Comparison of ENCODE assay signal across 19 cellular contexts in the genomic region with DNA sequence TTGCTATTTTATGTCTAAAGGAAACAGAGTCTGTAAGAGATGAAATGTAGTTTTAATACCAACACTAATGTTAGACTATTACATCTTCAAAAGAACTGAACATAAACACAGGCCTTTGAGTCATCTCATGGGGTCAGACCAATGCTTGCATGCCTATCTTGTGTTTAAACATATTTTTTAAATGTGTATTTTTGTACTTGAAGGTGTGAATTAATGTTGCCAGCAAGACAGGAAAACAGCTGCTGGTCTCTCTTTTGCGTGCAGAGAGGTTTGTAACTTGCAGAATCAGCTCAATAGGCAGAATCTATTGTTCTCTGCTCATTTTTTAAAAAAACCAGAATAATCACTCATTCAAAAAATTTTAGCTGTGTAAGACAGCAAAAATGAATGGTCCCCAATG.
A peak's percentile ranks its signal among the peaks of the same experiment; 100 is the strongest.
DNase-seq lines count a peak whose midpoint lies in the region; ATAC-seq, FAIRE-seq and TF ChIP-seq lines count a peak whose summit lies in the region.
"Had no signal": no experiment of that assay in that cellular context is flagged by ENCODE, and none has a peak within 500 bp of the region (broad histone marks: within the 10 kb centered on the region; RNA-seq: fewer than 3 reads in every experiment).

No MANE protein-coding gene starts in this region.

- H4K20me1 ChIP-seq in KMS-11 (ENCODE audit: insufficient read depth) (no peaks in the 10 kb centered on the region), astrocyte (ENCODE audit: insufficient read depth, low read length) (no peaks in the 10 kb centered on the region)

- peaks cover 43% of the 10 kb centered on the region for H3K4me1 ChIP-seq in KMS-11 (ENCODE audit: low read depth, poor library complexity, severe bottlenecking)
- no peaks in the 10 kb centered on the region for H3K4me1 ChIP-seq in astrocyte (ENCODE audit: insufficient read depth, low read length)
- no peaks in the 10 kb centered on the region for H3K4me1 ChIP-seq in heart left ventricle

- H3K4me2 ChIP-seq in KMS-11 (peak overlapping the region; percentile 66), astrocyte (ENCODE audit: low read length) (no peak overlapping the region)
- H3K4me2 ChIP-seq: SK-N-SH had no signal

- TF ChIP-seq CTCF in KMS-11 (conservative IDR thresholded peaks at IDR 0.05; ENCODE audit: low read depth, low read length), result no peak
- no peak for TF ChIP-seq CTCF in astrocyte (IDR thresholded peaks at IDR 0.05; ENCODE audit: insufficient read depth, low read depth, low read length)
- no peak for TF ChIP-seq CTCF in foreskin fibroblast (IDR thresholded peaks at IDR 0.05; ENCODE audit: low read depth, low read length)
- no peak for TF ChIP-seq CTCF in heart left ventricle (IDR thresholded peaks at IDR 0.05)

- 64 to 87% (median 79%) methylated on average over 1 of the region's 1 CpG for WGBS in heart left ventricle, 4 donors

- H3K36me3 ChIP-seq in KMS-11 (ENCODE audit: insufficient read depth) (no peaks in the 10 kb centered on the region), astrocyte (ENCODE audit: insufficient read depth, low read length) (no peaks in the 10 kb centered on the region), heart left ventricle (no peaks in the 10 kb centered on the region)
- H3K36me3 ChIP-seq: MG63 had no signal

- FAIRE-seq in astrocyte (lab: Jason Lieb, UNC), result no peak
- FAIRE-seq: G401.6 had no signal

- H3K36me3 Mint-ChIP-seq in astrocyte (ENCODE audit: low read depth, unreplicated experiment), result no peaks in the 10 kb centered on the region
- H3K36me3 Mint-ChIP-seq: CD14-positive monocyte had no signal

- H3K9ac ChIP-seq in KMS-11 (peak overlapping the region; percentile 23; the same call in 1 of the 2 replicates), astrocyte (ENCODE audit: low read length) (no peak overlapping the region)
- H3K9ac ChIP-seq: SK-N-SH had no signal

- no peak for ATAC-seq in heart left ventricle
- no peak for ATAC-seq in GM19035 (IDR thresholded peaks at IDR 0.05; ENCODE audit: unreplicated experiment)
- ATAC-seq in GM18868 (IDR thresholded peaks at IDR 0.05; ENCODE audit: unreplicated experiment), result no peak

- H3K27ac ChIP-seq in KMS-11 (peak overlapping the region; percentile 79), astrocyte (ENCODE audit: low read depth, low read length) (no peak overlapping the region), heart left ventricle (no peak overlapping the region)

- H3K27me3 ChIP-seq in KMS-11 (ENCODE audit: insufficient read depth, low read depth) (no peaks in the 10 kb centered on the region), astrocyte (ENCODE audit: insufficient read depth, low read length) (no peaks in the 10 kb centered on the region), heart left ventricle (no peaks in the 10 kb centered on the region)
- H3K27me3 ChIP-seq: MG63 had no signal

- intact Hi-C loops in heart left ventricle (cut with DNase I), result no loop called here

- no peak overlapping the region for H3K4me3 Mint-ChIP-seq in astrocyte (ENCODE audit: unreplicated experiment)
- H3K4me3 Mint-ChIP-seq: CD14-positive monocyte had no signal

- no peak for TF ChIP-seq POLR2A in heart left ventricle (IDR thresholded peaks at IDR 0.05)

- H3K4me3 ChIP-seq in KMS-11 (IDR thresholded peaks at IDR 0.05; ENCODE audit: insufficient read depth, low read depth, low read length) (no peak overlapping the region), astrocyte (ENCODE audit: insufficient read depth, low read depth, low read length) (no peak overlapping the region), foreskin fibroblast (ENCODE audit: low read depth in 1 of 2, low read length in 2 of 2) (no peak overlapping the region), heart left ventricle (no peak overlapping the region)
- H3K4me3 ChIP-seq: MG63 had no signal

- H3K9me3 ChIP-seq in astrocyte (ENCODE audit: insufficient read depth, low read depth, low read length), result no peaks in the 10 kb centered on the region
- H3K9me3 ChIP-seq in heart left ventricle, result no peaks in the 10 kb centered on the region
- H3K9me3 ChIP-seq: MG63, SK-N-SH had no signal

- peaks cover 11% of the 10 kb centered on the region for H3K4me1 Mint-ChIP-seq in astrocyte (ENCODE audit: low read depth, unreplicated experiment)
- H3K4me1 Mint-ChIP-seq: CD14-positive monocyte had no signal

- H3K79me2 ChIP-seq in KMS-11 (ENCODE audit: insufficient read depth, low read depth) (no peaks in the 10 kb centered on the region), astrocyte (ENCODE audit: insufficient read depth, low read length) (no peaks in the 10 kb centered on the region)

- H2AFZ ChIP-seq in KMS-11 (ENCODE audit: low read depth) (no peak overlapping the region; the same call in 1 of the 2 replicates), astrocyte (ENCODE audit: low read depth, low read length) (no peak overlapping the region)

- DNase-seq in astrocyte (ENCODE audit: low read depth) (peak; percentile 65), foreskin fibroblast (peak; percentile 4 to 50), heart left ventricle (no peak), DMS79 treated with DMSO at 0.1 percent for 48 hours (lab: John Stamatoyannopoulos, UW) (no peak)
- DNase-seq: ACHN, AML-193, DND-41, GOT3, MG63, NCI-H1092 treated with DMSO at 0.1 percent for 48 hours, NCI-H2081, OCI-M1, Right ventricle myocardium superior, SK-N-SH had no signal

- no peak overlapping the region for H3K27ac Mint-ChIP-seq in astrocyte (ENCODE audit: unreplicated experiment)
- H3K27ac Mint-ChIP-seq: CD14-positive monocyte had no signal

- H3K9me3 Mint-ChIP-seq in astrocyte (ENCODE audit: unreplicated experiment), result no peaks in the 10 kb centered on the region

- no peaks in the 10 kb centered on the region for H3K27me3 Mint-ChIP-seq in astrocyte (ENCODE audit: low read depth, unreplicated experiment)

Comparison
In these comparisons a context has a peak if more than half of its experiments do, and no peak if none do; other contexts are left out.
1. DNase-seq: peak in astrocyte (single experiment) and foreskin fibroblast (2 of 2); none in heart left ventricle (0 of 5) and DMS79 treated with DMSO at 0.1 percent for 48 hours (single experiment).